In the genomic region with DNA sequence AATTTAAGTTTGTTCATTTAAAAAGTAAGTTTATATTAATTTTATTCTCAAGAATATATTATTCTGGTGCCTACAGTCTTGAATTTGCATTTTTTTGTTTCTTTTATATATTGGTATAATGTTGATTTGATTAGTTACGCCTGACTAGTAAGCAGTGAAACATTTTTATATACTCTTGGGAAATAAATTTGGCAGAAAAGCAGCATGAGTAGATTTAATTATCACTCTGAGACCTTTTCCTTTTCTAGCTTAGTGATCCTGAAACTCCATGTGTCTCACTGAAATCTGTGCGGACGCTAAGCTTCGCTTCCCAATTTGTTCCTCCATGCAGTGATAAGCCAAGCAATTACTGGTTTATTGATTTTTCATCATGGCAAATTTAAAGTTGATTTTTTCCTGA, we compare ENCODE assay signal across 36 cellular contexts.
"Had no signal": no experiment of that assay in that cellular context is flagged by ENCODE, and none has a peak within 500 bp of the region (broad histone marks: within the 10 kb centered on the region; RNA-seq: fewer than 3 reads in every experiment).

No MANE protein-coding gene starts in this region.

- H3K4me3 ChIP-seq: breast epithelium, esophagus squamous epithelium, heart left ventricle, skin epidermis, thoracic aorta had no signal

- H3K36me3 ChIP-seq: breast epithelium, esophagus squamous epithelium, heart left ventricle, neutrophil, thoracic aorta, WERI-Rb-1 had no signal

- H3K27me3 Mint-ChIP-seq: activated CD4-positive, alpha-beta memory T cell treated with anti-CD3 and anti-CD28 coated beads for 36 hours; activated CD4-positive, alpha-beta T cell treated with anti-CD3 and anti-CD28 coated beads, Interleukin-2, amount 10 ng/mL, durations not matched to agents 24 days and 14 days; activated naive CD8-positive, alpha-beta T cell treated with anti-CD3 and anti-CD28 coated beads for 36 hours; dendritic cell treated with granulocyte-macrophage colony-stimulating factor and Interleukin-4, amounts not matched to agents 40 ng/mL and 50 ng/mL, for 4 days; naive B cell; stimulated activated naive CD8-positive, alpha-beta T cell treated with anti-CD3 and anti-CD28 coated beads, Interleukin-15, Interleukin-2, amounts not matched to agents 100 ng/mL and 50 ng/mL, for 24 hours had no signal

- H3K9me3 Mint-ChIP-seq: activated CD4-positive, alpha-beta memory T cell treated with anti-CD3 and anti-CD28 coated beads for 36 hours; activated CD4-positive, alpha-beta T cell treated with anti-CD3 and anti-CD28 coated beads, Interleukin-2, amount 10 ng/mL, durations not matched to agents 24 days and 14 days; activated naive CD4-positive, alpha-beta T cell treated with anti-CD3 and anti-CD28 coated beads for 36 hours; activated naive CD8-positive, alpha-beta T cell treated with anti-CD3 and anti-CD28 coated beads for 36 hours; activated T-helper 1 cell treated with anti-CD3 and anti-CD28 coated beads, Interleukin-12 subunit alpha, Interleukin-12 subunit beta, Interleukin-2, Interleukin-4 antibody, amounts not matched to agents 30 ng/mL and 10 ng/mL and 1 ng/mL, durations not matched to agents 14 hours and 24 hours and 36 hours; dendritic cell treated with granulocyte-macrophage colony-stimulating factor and Interleukin-4, amounts not matched to agents 40 ng/mL and 50 ng/mL, for 4 days; immature natural killer cell; mesothelial cell of epicardium; naive B cell; nephron progenitor cell; stimulated activated effector memory CD8-positive, alpha-beta T cell treated with anti-CD3 and anti-CD28 coated beads, Interleukin-12 subunit alpha, Interleukin-12 subunit beta, amount 100 ng/mL, for 72 hours; stimulated activated naive CD8-positive, alpha-beta T cell treated with anti-CD3 and anti-CD28 coated beads, Interleukin-15, Interleukin-2, amounts not matched to agents 100 ng/mL and 50 ng/mL, for 24 hours had no signal

- H3K27me3 ChIP-seq: breast epithelium, esophagus squamous epithelium, heart left ventricle, neutrophil had no signal

- DNase-seq: activated CD4-positive, alpha-beta memory T cell treated with anti-CD3 and anti-CD28 coated beads for 36 hours; activated CD4-positive, alpha-beta T cell treated with anti-CD3 and anti-CD28 coated beads, Interleukin-2, amount 10 ng/mL, durations not matched to agents 24 days and 14 days; activated CD4-positive, CD25-positive, alpha-beta regulatory T cell treated with anti-CD3 and anti-CD28 coated beads, Interleukin-2, amount 50 U/mL, for 72 hours; activated CD8-positive, alpha-beta memory T cell treated with anti-CD3 and anti-CD28 coated beads, Interleukin-2, amount 50 U/mL, for 4 hours; activated effector memory CD4-positive, alpha-beta T cell treated with anti-CD3 and anti-CD28 coated beads, Interleukin-2, amount 50 U/mL, for 16 hours; activated naive CD4-positive, alpha-beta T cell treated with anti-CD3 and anti-CD28 coated beads for 36 hours; activated naive CD8-positive, alpha-beta T cell treated with anti-CD3 and anti-CD28 coated beads for 36 hours; activated T-cell treated with anti-CD3 and anti-CD28 coated beads, Interleukin-2, amount 50 U/mL, for 1 hour; central memory CD4-positive, alpha-beta T cell; effector CD4-positive, alpha-beta T cell; esophagus squamous epithelium; heart left ventricle; hypothalamus; immature natural killer cell; kidney; left colon; naive B cell; nephron progenitor cell; stimulated activated CD4-positive, alpha-beta T cell treated with anti-CD3 and anti-CD28 coated beads, Interleukin-12 subunit alpha, Interleukin-12 subunit beta, amount 100 ng/mL, for 4 hours; stimulated activated CD4-positive, alpha-beta T cell treated with anti-CD3 and anti-CD28 coated beads, Interleukin-4, amount 100 ng/mL, for 24 hours; T-helper 9 cell; trophoblast cell; WERI-Rb-1 had no signal

- H3K9me3 ChIP-seq: breast epithelium, esophagus squamous epithelium, heart left ventricle, neutrophil, thoracic aorta had no signal

- H3K4me3 Mint-ChIP-seq: activated CD4-positive, alpha-beta memory T cell treated with anti-CD3 and anti-CD28 coated beads for 36 hours; activated CD4-positive, alpha-beta T cell treated with anti-CD3 and anti-CD28 coated beads, Interleukin-2, amount 10 ng/mL, durations not matched to agents 24 days and 14 days; activated naive CD4-positive, alpha-beta T cell treated with anti-CD3 and anti-CD28 coated beads for 36 hours; activated naive CD8-positive, alpha-beta T cell treated with anti-CD3 and anti-CD28 coated beads for 36 hours; activated T-helper 1 cell treated with anti-CD3 and anti-CD28 coated beads, Interleukin-12 subunit alpha, Interleukin-12 subunit beta, Interleukin-2, Interleukin-4 antibody, amounts not matched to agents 30 ng/mL and 10 ng/mL and 1 ng/mL, durations not matched to agents 14 hours and 24 hours and 36 hours; dendritic cell treated with granulocyte-macrophage colony-stimulating factor and Interleukin-4, amounts not matched to agents 40 ng/mL and 50 ng/mL, for 4 days; immature natural killer cell; mesothelial cell of epicardium; naive B cell; nephron progenitor cell; stimulated activated effector memory CD8-positive, alpha-beta T cell treated with anti-CD3 and anti-CD28 coated beads, Interleukin-12 subunit alpha, Interleukin-12 subunit beta, amount 100 ng/mL, for 72 hours; stimulated activated naive CD8-positive, alpha-beta T cell treated with anti-CD3 and anti-CD28 coated beads, Interleukin-15, Interleukin-2, amounts not matched to agents 100 ng/mL and 50 ng/mL, for 24 hours had no signal

- H3K4me1 Mint-ChIP-seq: activated CD4-positive, alpha-beta T cell treated with anti-CD3 and anti-CD28 coated beads, Interleukin-2, amount 10 ng/mL, durations not matched to agents 24 days and 14 days; activated naive CD8-positive, alpha-beta T cell treated with anti-CD3 and anti-CD28 coated beads for 36 hours; naive B cell; nephron progenitor cell; stimulated activated effector memory CD8-positive, alpha-beta T cell treated with anti-CD3 and anti-CD28 coated beads, Interleukin-12 subunit alpha, Interleukin-12 subunit beta, amount 100 ng/mL, for 72 hours had no signal

- H3K36me3 Mint-ChIP-seq: activated CD4-positive, alpha-beta memory T cell treated with anti-CD3 and anti-CD28 coated beads for 36 hours; activated naive CD8-positive, alpha-beta T cell treated with anti-CD3 and anti-CD28 coated beads for 36 hours; immature natural killer cell; mesothelial cell of epicardium; naive B cell; stimulated activated effector memory CD8-positive, alpha-beta T cell treated with anti-CD3 and anti-CD28 coated beads, Interleukin-12 subunit alpha, Interleukin-12 subunit beta, amount 100 ng/mL, for 72 hours had no signal

- H3K4me1 ChIP-seq: breast epithelium, esophagus squamous epithelium had no signal

- H3K27ac Mint-ChIP-seq: activated CD4-positive, alpha-beta memory T cell treated with anti-CD3 and anti-CD28 coated beads for 36 hours; activated CD4-positive, alpha-beta T cell treated with anti-CD3 and anti-CD28 coated beads, Interleukin-2, amount 10 ng/mL, durations not matched to agents 24 days and 14 days; activated naive CD4-positive, alpha-beta T cell treated with anti-CD3 and anti-CD28 coated beads for 36 hours; activated naive CD8-positive, alpha-beta T cell treated with anti-CD3 and anti-CD28 coated beads for 36 hours; activated T-helper 1 cell treated with anti-CD3 and anti-CD28 coated beads, Interleukin-12 subunit alpha, Interleukin-12 subunit beta, Interleukin-2, Interleukin-4 antibody, amounts not matched to agents 30 ng/mL and 10 ng/mL and 1 ng/mL, durations not matched to agents 14 hours and 24 hours and 36 hours; dendritic cell treated with granulocyte-macrophage colony-stimulating factor and Interleukin-4, amounts not matched to agents 40 ng/mL and 50 ng/mL, for 4 days; immature natural killer cell; mesothelial cell of epicardium; naive B cell; nephron progenitor cell; stimulated activated effector memory CD8-positive, alpha-beta T cell treated with anti-CD3 and anti-CD28 coated beads, Interleukin-12 subunit alpha, Interleukin-12 subunit beta, amount 100 ng/mL, for 72 hours; stimulated activated naive CD8-positive, alpha-beta T cell treated with anti-CD3 and anti-CD28 coated beads, Interleukin-15, Interleukin-2, amounts not matched to agents 100 ng/mL and 50 ng/mL, for 24 hours had no signal

- FAIRE-seq: astrocyte, endometrium, kidney, urothelium cell line had no signal

- H3K27ac ChIP-seq: breast epithelium, epithelial cell of prostate, esophagus squamous epithelium, heart left ventricle, neutrophil, skin epidermis, thoracic aorta, WERI-Rb-1 had no signal
